ENCODE assay signal across 9 cellular contexts in the genomic region with DNA sequence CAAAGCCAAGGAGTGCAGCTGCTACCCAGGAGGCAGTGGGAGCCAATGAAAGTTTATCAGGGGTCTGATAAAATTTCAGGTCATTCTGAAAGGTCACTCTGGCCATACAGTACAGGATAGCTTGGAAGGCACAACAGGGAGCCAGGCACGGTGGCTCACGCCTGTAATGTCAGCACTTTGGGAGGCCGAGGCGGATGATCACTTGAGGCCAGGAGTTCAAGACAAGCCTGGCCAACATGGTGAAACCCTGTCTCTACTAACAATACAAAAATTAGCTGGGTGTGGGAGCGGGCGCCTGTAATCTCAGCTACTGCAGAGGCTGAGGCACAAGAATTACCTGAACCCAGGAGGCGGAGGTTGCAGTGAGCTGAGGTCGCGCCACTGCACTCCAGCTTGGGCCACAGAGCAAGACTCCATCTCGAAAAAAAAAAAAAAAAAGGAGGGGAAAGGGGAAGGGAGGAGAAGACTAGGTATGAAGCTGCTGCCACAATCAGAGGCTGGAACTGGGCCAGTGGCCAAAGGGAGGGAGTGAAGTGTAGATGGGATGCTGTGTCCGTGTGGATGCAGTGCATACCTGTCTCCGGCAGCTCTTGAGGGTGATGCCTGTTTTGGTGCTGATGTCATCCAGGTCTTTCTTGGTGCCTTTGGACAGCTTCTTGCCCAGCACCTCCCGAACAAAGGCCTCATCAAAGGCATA. TPM values are rescaled to one million over a fixed set of nuclear protein-coding genes. Genes with fewer than 3 reads are reported as not detected.
DNase-seq lines count a peak whose midpoint lies in the region; ATAC-seq and TF ChIP-seq lines count a peak whose summit lies in the region.
"Had no signal": no experiment of that assay in that cellular context is flagged by ENCODE, and none has a peak within 500 bp of the region (broad histone marks: within the 10 kb centered on the region; RNA-seq: fewer than 3 reads in every experiment).

No MANE protein-coding gene starts in this region.

- no peak for TF ChIP-seq POLR2A in ovary (IDR thresholded peaks at IDR 0.05)
- TF ChIP-seq POLR2A in lower leg skin (IDR thresholded peaks at IDR 0.05) = no peak

- no peak for TF ChIP-seq EP300 in ovary (IDR thresholded peaks at IDR 0.05)

- H3K27me3 ChIP-seq in ovary = no peaks in the 10 kb centered on the region

- intact Hi-C loops in ovary (cut with DNase I) (loop anchor here in 2 of 4 donors (5.0 to 10.0 kb wide), 3 partner anchors 75 to 1228 kb away; a partner anchor contains a TSS), lower leg skin (cut with DNase I; ENCODE audit: low total_unique reads) (no loop called here)

- POLR2A ChIA-PET in RWPE1 (lab: Yijun Ruan, JAX; ENCODE audit: low non-redundant PET) = interaction anchor here (0.7 to 1.5 kb wide), 2 partner anchors 26 to 167 kb away, joined by 3 to 4 read pairs; no protein-coding TSS in a partner anchor

- no peak for ATAC-seq in GM18511 (IDR thresholded peaks at IDR 0.05; ENCODE audit: unreplicated experiment)

- H3K27ac ChIP-seq in RWPE1 = peak overlapping the region; percentile 95
- H3K27ac ChIP-seq in epithelial cell of prostate = peak overlapping the region; percentile 100
- H3K27ac ChIP-seq in ovary = peak overlapping the region in 1 of 2 donors; percentile 95

- DNase-seq in RWPE1 (ENCODE audit: low spot score) = no peak
- no peak for DNase-seq in epithelial cell of prostate (ENCODE audit: low read depth, low spot score)
- DNase-seq in ovary = peak in 4 of 5 donors; percentile 34 to 71 (median 61)
- no peak for DNase-seq in lower leg skin (ENCODE audit: low spot score in 2 of 2)
- no peak for DNase-seq in UCSD-AML1 (lab: John Stamatoyannopoulos, UW; ENCODE audit: unreplicated experiment)
- no peak for DNase-seq in NCI-H2107 treated with DMSO at 0.1 percent for 48 hours (lab: John Stamatoyannopoulos, UW; ENCODE audit: unreplicated experiment)
- DNase-seq: SIG-M5 had no signal

- TF ChIP-seq CTCF in RWPE1 (conservative IDR thresholded peaks at IDR 0.05; ENCODE audit: low read depth) (no peak), ovary (IDR thresholded peaks at IDR 0.05) (no peak), lower leg skin (IDR thresholded peaks at IDR 0.05) (no peak)

- no peaks in the 10 kb centered on the region for H3K9me3 ChIP-seq in ES-I3 (ENCODE audit: control insufficient read depth, insufficient read depth, low read length)
- no peaks in the 10 kb centered on the region for H3K9me3 ChIP-seq in ovary

- CTCF ChIA-PET in RWPE1 (lab: Yijun Ruan, JAX) = interaction anchor here (0.6 to 1.9 kb wide), 6 partner anchors 11 to 175 kb away, joined by 3 to 14 read pairs (median 6); a partner anchor contains a TSS

- peak overlapping the region; percentile 92 for H3K9ac ChIP-seq in ES-I3 (ENCODE audit: low read depth, low read length)

- H3K4me1 ChIP-seq in ES-I3 (ENCODE audit: insufficient read depth, low read length) (peaks cover 12% of the 10 kb centered on the region), ovary (ENCODE audit: insufficient read depth) (peaks cover 12% of the 10 kb centered on the region)

- 69 to 71% (median 69%) methylated on average over 13 of the region's 13 CpGs for WGBS in ovary, 3 donors
- 79 to 86% methylated on average over 13 of the region's 13 CpGs for WGBS in lower leg skin, 2 donors

- H3K36me3 ChIP-seq in ES-I3 (ENCODE audit: insufficient read depth, low read length) (peaks cover 26% of the 10 kb centered on the region), ovary (no peaks in the 10 kb centered on the region)

- H3K4me3 ChIP-seq in ovary (peak overlapping the region; percentile 55), lower leg skin (ENCODE audit: low read depth, poor library complexity, severe bottlenecking) (no peak overlapping the region)

RNA-seq across cellular contexts. Expression of a gene that starts 1.1 kb away (rescaled TPM):
- total RNA-seq in ovary (10 to 100 TPM; 32.5 to 71.7 (median 44.2) TPM), lower leg skin (100 to 1,000 TPM in 2 of 4 donors, 10 to 100 TPM in 2; 69.4 to 103 (median 86.2) TPM)
- 10 to 100 TPM; 40.1 to 74.2 TPM for polyA plus RNA-seq in ovary

RNA-seq across cellular contexts. Expression of a gene that starts 3.3 kb away (rescaled TPM):
- total RNA-seq in ovary (10 to 100 TPM; 31.5 to 85.0 (median 58.1) TPM), lower leg skin (10 to 100 TPM; 44.9 to 61.0 (median 53.1) TPM)
- polyA plus RNA-seq in ovary = 10 to 100 TPM in 1 of 2 donors, not detected in 1; 41.5 TPM

RNA-seq across cellular contexts. Expression of a gene that starts 7.5 kb away (rescaled TPM):
- total RNA-seq in ovary = 1 to 10 TPM in 2 of 7 donors, under 1 TPM in 5; 0.30 to 1.3 (median 0.81) TPM
- polyA plus RNA-seq in ovary = under 1 TPM; 0.75 to 0.91 TPM
- under 1 TPM in 3 of 4 donors, not detected in 1; 0.29 to 0.55 (median 0.29) TPM for total RNA-seq in lower leg skin

RNA-seq across cellular contexts. Expression of a gene that starts 13.0 kb away (rescaled TPM):
- total RNA-seq in ovary (1 to 10 TPM in 4 of 7 donors, under 1 TPM in 3; 0.61 to 9.4 (median 1.1) TPM), lower leg skin (1 to 10 TPM; 2.4 to 7.5 (median 5.3) TPM)
- polyA plus RNA-seq in ovary = 1 to 10 TPM in 1 of 2 donors, under 1 TPM in 1; 0.94 to 1.0 TPM

RNA-seq across cellular contexts. Expression of a gene that starts 14.6 kb away (rescaled TPM):
- 100 to 1,000 TPM in 5 of 7 donors, 10 to 100 TPM in 2; 48.2 to 172 (median 144) TPM for total RNA-seq in ovary
- 100 to 1,000 TPM in 1 of 2 donors, 10 to 100 TPM in 1; 46.6 to 109 TPM for polyA plus RNA-seq in ovary
- total RNA-seq in lower leg skin = 10 to 100 TPM; 12.0 to 29.8 (median 16.3) TPM

Comparison
In these comparisons a context has a peak if more than half of its experiments do, and no peak if none do; other contexts are left out.
1. DNase-seq: peak in ovary (4 of 5); none in RWPE1 (single experiment), epithelial cell of prostate (single experiment), lower leg skin (0 of 2), UCSD-AML1 (single experiment) and NCI-H2107 treated with DMSO at 0.1 percent for 48 hours (single experiment).